Comparison of ENCODE assay signal across 8 cellular contexts in genomic region chr7:78019457-78020130, GRCh38.
DNase-seq lines count a peak whose midpoint lies in the region; ATAC-seq and TF ChIP-seq lines count a peak whose summit lies in the region.

No MANE protein-coding gene starts in this region.

- H3K4me1 ChIP-seq in ACC112 (ENCODE audit: control insufficient read depth, insufficient read depth, low read length, unreplicated experiment) (peaks cover 20% of the 10 kb centered on the region), mammary epithelial cell (ENCODE audit: insufficient read depth, low read length) (peaks cover 7% of the 10 kb centered on the region), spleen (peaks cover 0 to 28% (median 17%) of the 10 kb centered on the region in 6 donors)

- H3K4me3 ChIP-seq in ACC112 (ENCODE audit: low read depth, low read length) (peak overlapping the region; percentile 87), mammary epithelial cell (replicated peaks in 1 of 3; ENCODE audit: insufficient read depth in 1 of 3, low read depth in 2 of 3, low read length in 3 of 3) (peak overlapping the region; percentile 35 to 53 (median 49)), spleen (peak overlapping the region; percentile 33 to 71 (median 58))

- no peak for TF ChIP-seq CTCF in VCaP (conservative IDR thresholded peaks at IDR 0.05)
- TF ChIP-seq CTCF in mammary epithelial cell (conservative IDR thresholded peaks at IDR 0.05 in 1 of 2, IDR thresholded peaks at IDR 0.05 in 1 of 2; ENCODE audit: extremely low read depth in 1 of 2, insufficient read depth in 1 of 2, low read depth in 1 of 2, low read length in 2 of 2) = no peak
- peak in 1 of 11 experiments; percentile 11 for TF ChIP-seq CTCF in spleen (IDR thresholded peaks at IDR 0.05 in 8 of 11, conservative IDR thresholded peaks at IDR 0.05 in 3 of 11)

- dilution Hi-C loops in mammary epithelial cell (cut with HindIII; ENCODE audit: low sequenced_read_pairs) = no loop called here

- peak; percentile 50 for ATAC-seq in GM18861 (IDR thresholded peaks at IDR 0.05; ENCODE audit: unreplicated experiment)
- ATAC-seq in HG03064 (IDR thresholded peaks at IDR 0.05; ENCODE audit: low read depth, unreplicated experiment) = peak; percentile 89

- CTCF ChIA-PET in mammary epithelial cell (lab: Charles Lee; ENCODE audit: low non-redundant PET) = interaction anchor here (0.6 kb wide), 2 partner anchors 106 to 199 kb away, joined by 4 to 10 read pairs; no protein-coding TSS in a partner anchor

- no CpG with 5 or more reads among the region's 86 CpGs for WGBS in mammary epithelial cell (ENCODE audit: low coverage, missing lambda C conversion rate)
- 1 to 2% (median 1%) methylated on average over 24 to 86 of the region's 86 CpGs for WGBS in spleen, 5 donors

- in situ Hi-C loops in mammary epithelial cell (cut with MboI; ENCODE audit: low sequenced_read_pairs in 2 of 2) = no loop called here

- no peaks in the 10 kb centered on the region for H4K20me1 ChIP-seq in mammary epithelial cell (ENCODE audit: insufficient read depth, low read length)

- H2AFZ ChIP-seq in ACC112 (ENCODE audit: low read length, unreplicated experiment) (peak overlapping the region; percentile 87), mammary epithelial cell (ENCODE audit: low read depth, low read length) (peak overlapping the region; percentile 96)

- TF ChIP-seq POLR2A in spleen (IDR thresholded peaks at IDR 0.05) = no peak

- H3K79me2 ChIP-seq in ACC112 (ENCODE audit: control insufficient read depth, insufficient read depth, low read length, unreplicated experiment) (peaks cover 6% of the 10 kb centered on the region), mammary epithelial cell (ENCODE audit: insufficient read depth, low read length) (no peaks in the 10 kb centered on the region)

- H3K27ac ChIP-seq in ACC112 (ENCODE audit: low read depth, low read length) = peak overlapping the region; percentile 84
- H3K27ac ChIP-seq in VCaP = peak overlapping the region; percentile 76
- no peak overlapping the region for H3K27ac ChIP-seq in mammary epithelial cell (ENCODE audit: insufficient read depth, low read depth, low read length)
- H3K27ac ChIP-seq in spleen = peak overlapping the region; percentile 76 to 95 (median 90)

- H3K9me3 ChIP-seq in mammary epithelial cell (replicated peaks; ENCODE audit: insufficient read depth, low read length) (no peaks in the 10 kb centered on the region), spleen (no peaks in the 10 kb centered on the region)

- DNase-seq in NCI-H2107 (lab: John Stamatoyannopoulos, UW) (peak; percentile 67), mammary epithelial cell (peak; percentile 42), inferior parietal cortex (ENCODE audit: extremely low spot score) (peak; percentile 77), spleen (peak; percentile 92)

- no peak overlapping the region for H3K9ac ChIP-seq in mammary epithelial cell (ENCODE audit: insufficient read depth, low read length)

- H3K4me2 ChIP-seq in mammary epithelial cell (ENCODE audit: insufficient read depth, low read depth, low read length) = peak overlapping the region; percentile 82

- peaks cover 7% of the 10 kb centered on the region; the same call in 1 of the 2 replicates for H3K27me3 ChIP-seq in ACC112 (ENCODE audit: insufficient read depth, low read length)
- H3K27me3 ChIP-seq in mammary epithelial cell (ENCODE audit: insufficient read depth, low read length) = no peaks in the 10 kb centered on the region
- peaks cover 0 to 9% (median 0%) of the 10 kb centered on the region in 7 donors for H3K27me3 ChIP-seq in spleen (replicated peaks in 1 of 7)

- BruUV-seq in mammary epithelial cell (replicated peaks; lab: Mats Ljungman, UMichigan) = no TSS peak

- intact Hi-C loops in mammary epithelial cell (cut with micrococcal nuclease) (loop anchor here (1.0 to 5.0 kb wide), 4 partner anchors 77 to 1158 kb away; no protein-coding TSS in a partner anchor), spleen (cut with DNase I; ENCODE audit: low total_unique reads) (no loop called here)

- H3K36me3 ChIP-seq in ACC112 (ENCODE audit: insufficient read depth, low read length) (no peaks in the 10 kb centered on the region), mammary epithelial cell (ENCODE audit: insufficient read depth, low read length) (no peaks in the 10 kb centered on the region), spleen (no peaks in the 10 kb centered on the region)

Comparison
In these comparisons a context has a peak if more than half of its experiments do, and no peak if none do; other contexts are left out.
1. DNase-seq: peak in every context shown above with its lines; median percentile 92 in spleen; 77 in inferior parietal cortex; 67 in NCI-H2107; 42 in mammary epithelial cell.